ENCODE assay signal across 16 cellular contexts in genomic region chr7:114939484-114940097, GRCh38. TPM values are rescaled to one million over a fixed set of nuclear protein-coding genes. Genes with fewer than 3 reads are reported as not detected.
A peak's percentile ranks its signal among the peaks of the same experiment; 100 is the strongest.
DNase-seq lines count a peak whose midpoint lies in the region; ATAC-seq, FAIRE-seq and TF ChIP-seq lines count a peak whose summit lies in the region.
"Had no signal": no experiment of that assay in that cellular context is flagged by ENCODE, and none has a peak within 500 bp of the region (broad histone marks: within the 10 kb centered on the region; RNA-seq: fewer than 3 reads in every experiment).

No MANE protein-coding gene starts in this region.

- H3K27me3 ChIP-seq in spleen (replicated peaks in 1 of 7): no peaks in the 10 kb centered on the region

- no peak overlapping the region for H3K27ac ChIP-seq in VCaP
- no peak overlapping the region for H3K27ac ChIP-seq in spleen

- H3K4me1 ChIP-seq in spleen: peaks cover 11 to 94% (median 48%) of the 10 kb centered on the region in 6 donors

- DNase-seq in GM10266 (ENCODE audit: extremely low spot score): no peak
- no peak for DNase-seq in spleen
- DNase-seq in NCI-H526 (lab: John Stamatoyannopoulos, UW): no peak
- DNase-seq in left cardiac atrium: no peak
- DNase-seq: activated naive CD4-positive, alpha-beta T cell treated with anti-CD3 and anti-CD28 coated beads for 36 hours; GF-D8; HFFc6; midbrain; NCI-H524 treated with DMSO at 0.1 percent for 48 hours; posterior cingulate gyrus; SHP77 treated with DMSO at 0.1 percent for 48 hours; stimulated activated naive CD8-positive, alpha-beta T cell treated with anti-CD3 and anti-CD28 coated beads, Interleukin-15, amount 100 ng/mL, for 72 hours had no signal

- peak; percentile 82 for FAIRE-seq in A204.1 (lab: Jason Lieb, UNC)

- TF ChIP-seq CTCF in GM10266 (IDR thresholded peaks at IDR 0.05; ENCODE audit: control insufficient read depth, insufficient read depth, low read depth, missing control alignments) (peak; percentile 51), VCaP (conservative IDR thresholded peaks at IDR 0.05) (peak; percentile 75), spleen (IDR thresholded peaks at IDR 0.05 in 8 of 11, conservative IDR thresholded peaks at IDR 0.05 in 3 of 11) (peak in 4 of 11 experiments; percentile 18 to 30 (median 26))

- ATAC-seq in HG03432 (IDR thresholded peaks at IDR 0.05; ENCODE audit: unreplicated experiment) (peak; percentile 37), left cardiac atrium (no peak), GM18519 (IDR thresholded peaks at IDR 0.05; ENCODE audit: low FRiP score, unreplicated experiment) (no peak)
- ATAC-seq: stimulated activated naive CD8-positive, alpha-beta T cell treated with anti-CD3 and anti-CD28 coated beads, Interleukin-15, amount 100 ng/mL, for 72 hours had no signal

- peaks cover 0 to 21% (median 4%) of the 10 kb centered on the region in 6 donors for H3K36me3 ChIP-seq in spleen

- no peaks in the 10 kb centered on the region for H3K9me3 ChIP-seq in spleen

- TF ChIP-seq POLR2A in spleen (IDR thresholded peaks at IDR 0.05): no peak

- H3K4me3 ChIP-seq in spleen: no peak overlapping the region

- 74 to 82% (median 79%) methylated on average over 3 of the region's 3 CpGs for WGBS in spleen, 5 donors

- intact Hi-C loops in spleen (cut with DNase I; ENCODE audit: low total_unique reads): no loop called here
- intact Hi-C loops in left cardiac atrium (cut with DNase I): no loop called here

RNA-seq across cellular contexts. Expression of gene MDFIC, which starts 17.7 kb away (rescaled TPM):
- total RNA-seq in spleen (10 to 100 TPM; 39.0 to 97.3 (median 62.2) TPM), left cardiac atrium (10 to 100 TPM; 21.8 to 23.9 TPM)
- polyA plus RNA-seq in spleen: 10 to 100 TPM; 22.1 to 32.8 (median 26.2) TPM
